ENCODE assay signal across 31 cellular contexts in genomic region chr10:14048930-14049613, GRCh38.
DNase-seq lines count a peak whose midpoint lies in the region; ATAC-seq, FAIRE-seq and TF ChIP-seq lines count a peak whose summit lies in the region.
"Had no signal": no experiment of that assay in that cellular context is flagged by ENCODE, and none has a peak within 500 bp of the region (broad histone marks: within the 10 kb centered on the region; RNA-seq: fewer than 3 reads in every experiment).

No MANE protein-coding gene starts in this region.

- H3K4me3 ChIP-seq in endothelial cell of umbilical vein (replicated peaks in 1 of 3; ENCODE audit: insufficient read depth in 1 of 3, low read depth in 1 of 3, low read length in 3 of 3), result no peak overlapping the region
- H3K4me3 ChIP-seq in mucosa of descending colon, result no peak overlapping the region
- H3K4me3 ChIP-seq: cardiac muscle cell, esophagus muscularis mucosa, suprapubic skin, upper lobe of right lung had no signal

- no peaks in the 10 kb centered on the region for H4K20me1 ChIP-seq in endothelial cell of umbilical vein (replicated peaks; ENCODE audit: control insufficient read depth, extremely low read depth, insufficient read depth, low read length)

- TF ChIP-seq POLR2A in endothelial cell of umbilical vein (IDR thresholded peaks at IDR 0.05; ENCODE audit: low read depth, low read length), result no peak

- H3K36me3 ChIP-seq in endothelial cell of umbilical vein (ENCODE audit: control insufficient read depth in 2 of 2, extremely low read depth in 1 of 2, insufficient read depth in 2 of 2, low read length in 2 of 2) (no peaks in the 10 kb centered on the region), mucosa of descending colon (ENCODE audit: low read depth) (no peaks in the 10 kb centered on the region)
- H3K36me3 ChIP-seq: cardiac muscle cell, esophagus muscularis mucosa, suprapubic skin, upper lobe of right lung had no signal

- H3K4me1 ChIP-seq in endothelial cell of umbilical vein (ENCODE audit: control insufficient read depth, extremely low read depth, insufficient read depth, low read length) (no peaks in the 10 kb centered on the region), mucosa of descending colon (ENCODE audit: low read depth) (no peaks in the 10 kb centered on the region)
- H3K4me1 ChIP-seq: esophagus muscularis mucosa, suprapubic skin, upper lobe of right lung had no signal

- H3K27ac ChIP-seq in endothelial cell of umbilical vein (ENCODE audit: insufficient read depth, low read depth, low read length), result no peak overlapping the region
- H3K27ac ChIP-seq: cardiac muscle cell, esophagus muscularis mucosa, HL-60, suprapubic skin, upper lobe of right lung had no signal

- CTCF ChIA-PET in endothelial cell of umbilical vein (lab: Charles Lee), result interaction anchor here (0.5 kb wide), 1 partner anchor 18 kb away, joined by 3 read pairs; no protein-coding TSS in a partner anchor

- H3K9ac ChIP-seq in endothelial cell of umbilical vein (replicated peaks; ENCODE audit: extremely low read depth, insufficient read depth, low read length), result no peak overlapping the region
- H3K9ac ChIP-seq: SK-N-SH had no signal

- H3K9me3 ChIP-seq in endothelial cell of umbilical vein (replicated peaks; ENCODE audit: control insufficient read depth, insufficient read depth, low read length), result no peaks in the 10 kb centered on the region
- no peaks in the 10 kb centered on the region for H3K9me3 ChIP-seq in mucosa of descending colon
- H3K9me3 ChIP-seq: esophagus muscularis mucosa, SK-N-SH, suprapubic skin, upper lobe of right lung had no signal

- peak; percentile 47 for FAIRE-seq in endothelial cell of umbilical vein (lab: Jason Lieb, UNC)
- FAIRE-seq: small intestine had no signal

- intact Hi-C loops in endothelial cell of umbilical vein (cut with micrococcal nuclease), result no loop called here
- intact Hi-C loops in mucosa of descending colon (cut with DNase I, micrococcal nuclease), result no loop called here

- in situ Hi-C loops in KBM-7 (cut with MboI; ENCODE audit: low pct_unique_long_range_greater_than_20kb, low sequenced_read_pairs), result no loop called here

- H3K4me2 ChIP-seq in endothelial cell of umbilical vein (ENCODE audit: insufficient read depth, low read length), result no peak overlapping the region
- H3K4me2 ChIP-seq: SK-N-SH had no signal

- peaks cover 0 to 2% of the 10 kb centered on the region in 2 experiments for H3K27me3 ChIP-seq in endothelial cell of umbilical vein (ENCODE audit: control insufficient read depth in 2 of 2, insufficient read depth in 2 of 2, low read length in 2 of 2)
- H3K27me3 ChIP-seq: cardiac muscle cell, esophagus muscularis mucosa, suprapubic skin, upper lobe of right lung had no signal

- H2AFZ ChIP-seq in endothelial cell of umbilical vein (ENCODE audit: low read depth, low read length), result no peak overlapping the region

- no peaks in the 10 kb centered on the region for H3K9me1 ChIP-seq in endothelial cell of umbilical vein (replicated peaks; ENCODE audit: control insufficient read depth, extremely low read depth, insufficient read depth, low read length)

- H3K79me2 ChIP-seq in endothelial cell of umbilical vein (ENCODE audit: control insufficient read depth, insufficient read depth, low read length), result no peaks in the 10 kb centered on the region

- DNase-seq in Daoy (ENCODE audit: low read depth) (peak; percentile 51), NCI-H146 (lab: John Stamatoyannopoulos, UW) (peak; percentile 59), endothelial cell of umbilical vein (ENCODE audit: low read depth, low spot score) (peak; percentile 54), mucosa of descending colon (no peak), NCI-H1694 treated with DMSO at 0.1 percent for 48 hours (lab: John Stamatoyannopoulos, UW) (no peak), HuH-7.5 (ENCODE audit: low spot score) (no peak), KBM-7 (no peak)
- DNase-seq: activated CD4-positive, alpha-beta T cell treated with anti-CD3 and anti-CD28 coated beads, Interleukin-2, amount 10 ng/mL, durations not matched to agents 7 days and 5 days; activated gamma-delta T cell; activated naive CD8-positive, alpha-beta T cell treated with anti-CD3 and anti-CD28 coated beads for 36 hours; activated T-cell treated with anti-CD3 and anti-CD28 coated beads, Interleukin-2, amount 50 U/mL, for 1 hour; anterior cingulate cortex; endodermal cell; foreskin melanocyte; H7; Karpas-422; kidney glomerular epithelial cell; mammary epithelial cell; NCI-H1417 treated with DMSO at 0.1 percent for 48 hours; NCI-H2107; NCI-H446 treated with DMSO at 0.1 percent for 48 hours; SK-N-SH; small intestine; stimulated activated naive CD4-positive, alpha-beta T cell; upper lobe of right lung had no signal

- dilution Hi-C loops in endothelial cell of umbilical vein (cut with MboI; ENCODE audit: extremely low pct_ligation_motif_present, low sequenced_read_pairs), result no loop called here

- ATAC-seq in mucosa of descending colon, result peak; percentile 76
- ATAC-seq: natural killer cell treated with Interleukin-12 subunit alpha and Interleukin-12 subunit beta and Interleukin-15 and Interleukin-18, amount 100 ng/mL, for 72 hours; upper lobe of right lung; WTC11 had no signal

- TF ChIP-seq CTCF in endothelial cell of umbilical vein (IDR thresholded peaks at IDR 0.05; ENCODE audit: extremely low read depth in 1 of 2, insufficient read depth in 1 of 2, low read depth in 1 of 2, low read length in 2 of 2), result no peak
- TF ChIP-seq CTCF in mucosa of descending colon (IDR thresholded peaks at IDR 0.05), result no peak

- POLR2A ChIA-PET in endothelial cell of umbilical vein (lab: Charles Lee), result no interaction called here

- no TSS peak for BruUV-seq in endothelial cell of umbilical vein (replicated peaks; lab: Mats Ljungman, UMichigan)

TF ChIP-seq in endothelial cell of umbilical vein, 7 proteins besides CTCF, POLR2A, EP300 and RAD21:
- TF ChIP-seq FOS (IDR thresholded peaks at IDR 0.05; ENCODE audit: borderline replicate concordance, insufficient read depth, low read length), result no peak
- no peak for TF ChIP-seq MYC (IDR thresholded peaks at IDR 0.05; ENCODE audit: low read depth, low read length)
- no peak for TF ChIP-seq EZH2 (IDR thresholded peaks at IDR 0.05; ENCODE audit: borderline replicate concordance, low read depth, low read length, severe bottlenecking)
- no peak for TF ChIP-seq JUN (IDR thresholded peaks at IDR 0.05; ENCODE audit: borderline replicate concordance, insufficient read depth, insufficient read length, low read depth)
- no peak for TF ChIP-seq GATA2 (IDR thresholded peaks at IDR 0.05; ENCODE audit: insufficient read depth, insufficient read length, low read depth, low read length)
- TF ChIP-seq POLR2AphosphoS5 (IDR thresholded peaks at IDR 0.05; ENCODE audit: insufficient read depth, low read depth, low read length), result no peak
- TF ChIP-seq MAX (IDR thresholded peaks at IDR 0.05; ENCODE audit: insufficient read depth, insufficient read length), result no peak

Comparison
In these comparisons a context has a peak if more than half of its experiments do, and no peak if none do; other contexts are left out.
1. DNase-seq: peak in Daoy (single experiment), NCI-H146 (single experiment) and endothelial cell of umbilical vein (single experiment); none in mucosa of descending colon (0 of 3), NCI-H1694 treated with DMSO at 0.1 percent for 48 hours (single experiment), HuH-7.5 (single experiment) and KBM-7 (single experiment).